Comparison of ENCODE assay signal across 1 cellular context in the genomic region with DNA sequence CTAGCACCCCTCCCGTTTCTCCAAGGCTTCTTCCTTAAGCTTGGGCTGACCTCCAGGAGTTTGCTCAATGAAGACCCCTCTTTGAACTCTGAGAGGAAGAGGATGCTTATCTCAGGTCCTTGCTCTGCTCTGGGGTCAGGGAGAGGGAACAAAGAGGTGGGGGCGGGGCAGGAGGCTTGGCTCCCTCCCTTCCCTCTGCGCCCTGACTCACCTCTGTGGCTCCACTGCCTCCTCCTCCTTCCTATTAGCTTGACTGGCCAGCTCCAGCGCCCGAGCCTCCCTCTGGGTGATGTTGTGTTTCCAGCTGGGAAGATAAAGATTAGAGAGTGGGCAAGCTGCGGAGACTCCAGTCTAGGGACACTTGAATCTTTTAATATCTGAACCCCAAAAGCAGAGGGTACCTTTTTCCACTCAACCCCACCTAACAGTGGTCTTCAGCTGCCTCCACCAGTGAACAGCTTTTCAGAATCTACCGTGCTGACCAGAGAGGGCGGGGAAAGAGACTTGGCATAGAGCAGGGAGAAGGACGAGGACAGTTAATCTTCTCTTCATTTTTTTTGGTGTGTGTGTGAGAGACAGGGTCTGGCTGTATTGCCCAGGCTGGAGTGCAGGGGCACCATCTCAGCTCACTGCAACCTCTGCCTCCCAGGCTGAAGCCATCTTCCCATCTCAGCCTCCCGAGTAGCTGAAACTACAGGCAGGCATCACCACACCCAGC.
TF ChIP-seq lines count a peak whose summit lies in the region.

No MANE protein-coding gene starts in this region.

TF ChIP-seq in K562, 482 proteins besides CTCF, POLR2A, EP300 and RAD21 (continued from another document):
- TF ChIP-seq ZNF518B (CRISPR knock-in tag; IDR thresholded peaks at IDR 0.05): no peak
- no peak for TF ChIP-seq POLR2AphosphoS2 (IDR thresholded peaks at IDR 0.05; ENCODE audit: low read length)
- no peak for TF ChIP-seq GABPB1 (CRISPR knock-in tag; IDR thresholded peaks at IDR 0.05)
- TF ChIP-seq SMARCA4 (IDR thresholded peaks at IDR 0.05): peak; percentile 70; the same call in 1 of the 2 replicates
- peak; percentile 42; the same call in 1 of the 2 replicates for TF ChIP-seq CBFA2T3 (IDR thresholded peaks at IDR 0.05)
- TF ChIP-seq RBM25 (IDR thresholded peaks at IDR 0.05; ENCODE audit: low read depth, low read length, severe bottlenecking): peak; percentile 20
- TF ChIP-seq PML (IDR thresholded peaks at IDR 0.05; ENCODE audit: low read length): no peak
- TF ChIP-seq SUPT5H (IDR thresholded peaks at IDR 0.05): no peak
- TF ChIP-seq MLLT1 (IDR thresholded peaks at IDR 0.05): no peak
- no peak for TF ChIP-seq NFIC (IDR thresholded peaks at IDR 0.05)
- TF ChIP-seq THAP12 (CRISPR knock-in tag; IDR thresholded peaks at IDR 0.05): 0 out of 2 replicates have a peak, but pooled peaks have one; percentile 9
- no peak for TF ChIP-seq ZBTB17 (CRISPR knock-in tag; IDR thresholded peaks at IDR 0.05)
- TF ChIP-seq CTBP1 (IDR thresholded peaks at IDR 0.05; ENCODE audit: borderline replicate concordance): peak; percentile 84; the same call in 1 of the 2 replicates
- TF ChIP-seq ZNF780A (CRISPR knock-in tag; IDR thresholded peaks at IDR 0.05): no peak
- TF ChIP-seq, protein P1, sequence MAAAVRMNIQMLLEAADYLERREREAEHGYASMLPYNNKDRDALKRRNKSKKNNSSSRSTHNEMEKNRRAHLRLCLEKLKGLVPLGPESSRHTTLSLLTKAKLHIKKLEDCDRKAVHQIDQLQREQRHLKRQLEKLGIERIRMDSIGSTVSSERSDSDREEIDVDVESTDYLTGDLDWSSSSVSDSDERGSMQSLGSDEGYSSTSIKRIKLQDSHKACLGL (CRISPR knock-in tag; IDR thresholded peaks at IDR 0.05; ENCODE audit: borderline replicate concordance, poor library complexity, severe bottlenecking): no peak
- no peak for TF ChIP-seq TRIM28 (IDR thresholded peaks at IDR 0.05)
- no peak for TF ChIP-seq RREB1 (CRISPR knock-in tag; IDR thresholded peaks at IDR 0.05)
- TF ChIP-seq EP400 (IDR thresholded peaks at IDR 0.05): peak; percentile 33; the same call in 1 of the 2 replicates
- peak; percentile 73 for TF ChIP-seq JUND (IDR thresholded peaks at IDR 0.05; ENCODE audit: borderline replicate concordance, low read depth, low read length)
- TF ChIP-seq JUND (tag; IDR thresholded peaks at IDR 0.05; ENCODE audit: borderline replicate concordance, low read depth, low read length): no peak; the same call in 2 of the 3 replicates
- no peak for TF ChIP-seq MTF1 (CRISPR knock-in tag; IDR thresholded peaks at IDR 0.05; ENCODE audit: borderline replicate concordance)
- TF ChIP-seq ZNF121 (CRISPR knock-in tag; conservative IDR thresholded peaks at IDR 0.05): peak; percentile 82
- TF ChIP-seq KHSRP (IDR thresholded peaks at IDR 0.05): no peak
- 0 out of 2 replicates have a peak, but pooled peaks have one; percentile 26 for TF ChIP-seq ESRRA (IDR thresholded peaks at IDR 0.05; ENCODE audit: borderline replicate concordance, low read depth)
